Comparison of ENCODE assay signal across 18 cellular contexts in genomic region chr17:29844339-29845048, GRCh38.
DNase-seq lines count a peak whose midpoint lies in the region; ATAC-seq and TF ChIP-seq lines count a peak whose summit lies in the region.
"Had no signal": no experiment of that assay in that cellular context is flagged by ENCODE, and none has a peak within 500 bp of the region (broad histone marks: within the 10 kb centered on the region; RNA-seq: fewer than 3 reads in every experiment).

No MANE protein-coding gene starts in this region.

- peak overlapping the region; percentile 55 for H3K27ac Mint-ChIP-seq in neural progenitor cell
- no peak overlapping the region for H3K27ac Mint-ChIP-seq in activated CD4-positive, alpha-beta T cell treated with anti-CD3 and anti-CD28 coated beads, Interleukin-2, amount 10 ng/mL, durations not matched to agents 24 days and 14 days

- H3K79me2 ChIP-seq in neural progenitor cell (ENCODE audit: low read depth): no peaks in the 10 kb centered on the region

- no peak overlapping the region for H3K4me3 ChIP-seq in choroid plexus epithelial cell (ENCODE audit: low read depth, low read length)
- H3K4me3 ChIP-seq in neural progenitor cell: no peak overlapping the region
- H3K4me3 ChIP-seq: heart left ventricle, prostate gland, upper lobe of right lung had no signal

- no peaks in the 10 kb centered on the region for H3K36me3 ChIP-seq in neural progenitor cell
- H3K36me3 ChIP-seq: prostate gland, upper lobe of right lung had no signal

- no peaks in the 10 kb centered on the region for H3F3A ChIP-seq in neural progenitor cell (ENCODE audit: low read depth)

- no peaks in the 10 kb centered on the region for H4K20me1 ChIP-seq in neural progenitor cell (ENCODE audit: low read depth)

- no peaks in the 10 kb centered on the region for H3K9me3 ChIP-seq in neural progenitor cell (ENCODE audit: low read depth)
- H3K9me3 ChIP-seq: heart left ventricle, prostate gland, upper lobe of right lung had no signal

- H3K9me3 Mint-ChIP-seq in neural progenitor cell: peaks cover 2% of the 10 kb centered on the region
- no peaks in the 10 kb centered on the region for H3K9me3 Mint-ChIP-seq in activated CD4-positive, alpha-beta T cell treated with anti-CD3 and anti-CD28 coated beads, Interleukin-2, amount 10 ng/mL, durations not matched to agents 24 days and 14 days

- no peak overlapping the region for H2AFZ ChIP-seq in neural progenitor cell (replicated peaks)

- DNase-seq in NCI-H446 (lab: John Stamatoyannopoulos, UW) (peak; percentile 5 to 55), NCI-H446 treated with DMSO at 0.1 percent for 48 hours (lab: John Stamatoyannopoulos, UW) (no peak), NCI-H345 (lab: John Stamatoyannopoulos, UW) (peak; percentile 15), choroid plexus epithelial cell (ENCODE audit: low read depth) (peak; percentile 48), neural progenitor cell (ENCODE audit: low spot score) (peak; percentile 27), posterior cingulate gyrus (no peak)
- DNase-seq in activated CD4-positive, alpha-beta T cell treated with anti-CD3 and anti-CD28 coated beads, Interleukin-2, amount 10 ng/mL, durations not matched to agents 24 days and 14 days: no peak
- DNase-seq: ACHN; activated CD8-positive, alpha-beta memory T cell treated with anti-CD3 and anti-CD28 coated beads, Interleukin-2, amount 50 U/mL, for 4 hours; amygdala; effector CD4-positive, alpha-beta T cell; SIG-M5; stimulated activated CD4-positive, alpha-beta T cell treated with anti-CD3 and anti-CD28 coated beads, Interleukin-2, amount 100 ng/mL, for 24 hours; upper lobe of right lung; WERI-Rb-1 had no signal

- peak overlapping the region; percentile 47 for H3K4me2 ChIP-seq in neural progenitor cell

- no peak overlapping the region for H3K27ac ChIP-seq in neural progenitor cell
- H3K27ac ChIP-seq: heart left ventricle, prostate gland, upper lobe of right lung, WERI-Rb-1 had no signal

- TF ChIP-seq CTCF in choroid plexus epithelial cell (conservative IDR thresholded peaks at IDR 0.05; ENCODE audit: low read depth, low read length) (no peak), neural progenitor cell (IDR thresholded peaks at IDR 0.05) (peak; percentile 11)

- H3K9ac ChIP-seq in neural progenitor cell: no peak overlapping the region

- peaks cover 4% of the 10 kb centered on the region for H3K27me3 Mint-ChIP-seq in neural progenitor cell (ENCODE audit: insufficient read depth, low read depth)
- no peaks in the 10 kb centered on the region for H3K27me3 Mint-ChIP-seq in activated CD4-positive, alpha-beta T cell treated with anti-CD3 and anti-CD28 coated beads, Interleukin-2, amount 10 ng/mL, durations not matched to agents 24 days and 14 days

- H3K27me3 ChIP-seq in neural progenitor cell: no peaks in the 10 kb centered on the region
- H3K27me3 ChIP-seq: heart left ventricle, upper lobe of right lung had no signal

- intact Hi-C loops in posterior cingulate gyrus (cut with DNase I): no loop called here
- intact Hi-C loops in activated CD4-positive, alpha-beta T cell treated with anti-CD3 and anti-CD28 coated beads, Interleukin-2, amount 10 ng/mL, durations not matched to agents 24 days and 14 days (cut with micrococcal nuclease): no loop called here

- peaks cover 8% of the 10 kb centered on the region for H3K4me1 ChIP-seq in neural progenitor cell
- H3K4me1 ChIP-seq: prostate gland had no signal

- peaks cover 2% of the 10 kb centered on the region for H3K36me3 Mint-ChIP-seq in neural progenitor cell
- peaks cover 5% of the 10 kb centered on the region for H3K36me3 Mint-ChIP-seq in activated CD4-positive, alpha-beta T cell treated with anti-CD3 and anti-CD28 coated beads, Interleukin-2, amount 10 ng/mL, durations not matched to agents 24 days and 14 days (ENCODE audit: low read depth)

- no peak for ATAC-seq in HG02884 (IDR thresholded peaks at IDR 0.05; ENCODE audit: unreplicated experiment)
- ATAC-seq: upper lobe of right lung had no signal

- H3K4me1 Mint-ChIP-seq in neural progenitor cell: peaks cover 39% of the 10 kb centered on the region
- H3K4me1 Mint-ChIP-seq in activated CD4-positive, alpha-beta T cell treated with anti-CD3 and anti-CD28 coated beads, Interleukin-2, amount 10 ng/mL, durations not matched to agents 24 days and 14 days: peaks cover 5% of the 10 kb centered on the region

- no peak overlapping the region for H3K4me3 Mint-ChIP-seq in neural progenitor cell
- no peak overlapping the region for H3K4me3 Mint-ChIP-seq in activated CD4-positive, alpha-beta T cell treated with anti-CD3 and anti-CD28 coated beads, Interleukin-2, amount 10 ng/mL, durations not matched to agents 24 days and 14 days

Comparison
In these comparisons a context has a peak if more than half of its experiments do, and no peak if none do; other contexts are left out.
1. DNase-seq: peak in NCI-H446 (2 of 2), NCI-H345 (single experiment), choroid plexus epithelial cell (single experiment) and neural progenitor cell (single experiment); none in NCI-H446 treated with DMSO at 0.1 percent for 48 hours (single experiment), posterior cingulate gyrus (0 of 10) and activated CD4-positive, alpha-beta T cell treated with anti-CD3 and anti-CD28 coated beads, Interleukin-2, amount 10 ng/mL, durations not matched to agents 24 days and 14 days (single experiment).